ENCODE assay signal across 27 cellular contexts in the genomic region with DNA sequence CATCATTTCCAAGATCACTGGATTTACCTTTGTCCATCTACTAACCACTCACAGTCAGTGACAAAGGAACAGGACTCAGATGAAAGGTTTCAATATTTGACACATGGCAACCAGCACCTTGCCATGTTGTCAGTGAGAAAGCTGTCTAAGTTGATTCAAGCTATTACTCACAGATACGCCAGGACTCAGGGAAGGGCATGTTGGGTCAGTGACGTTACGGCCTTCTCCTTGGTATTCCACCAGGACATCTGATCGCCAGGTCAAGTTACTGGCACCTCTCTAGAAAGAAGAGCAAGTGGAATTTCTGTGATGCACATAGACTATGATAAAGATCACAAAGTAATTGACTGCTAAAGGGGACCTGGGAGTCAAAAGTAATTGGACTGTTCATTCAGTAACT. TPM values are rescaled to one million over a fixed set of nuclear protein-coding genes. Genes with fewer than 3 reads are reported as not detected.
DNase-seq lines count a peak whose midpoint lies in the region; ATAC-seq, FAIRE-seq and TF ChIP-seq lines count a peak whose summit lies in the region.
"Had no signal": no experiment of that assay in that cellular context is flagged by ENCODE, and none has a peak within 500 bp of the region (broad histone marks: within the 10 kb centered on the region; RNA-seq: fewer than 3 reads in every experiment).

No MANE protein-coding gene starts in this region.

- H3K36me3 ChIP-seq in bronchial epithelial cell (ENCODE audit: control insufficient read depth, insufficient read depth, low read length) (peaks cover 6% of the 10 kb centered on the region), psoas muscle (ENCODE audit: insufficient read depth in 1 of 2, low read depth in 1 of 2) (peaks cover 24 to 90% of the 10 kb centered on the region in 2 donors)

- H3K9me3 Mint-ChIP-seq in activated CD4-positive, alpha-beta memory T cell treated with anti-CD3 and anti-CD28 coated beads, Interleukin-2, amount 10 ng/mL, durations not matched to agents 7 days and 5 days = no peaks in the 10 kb centered on the region
- no peaks in the 10 kb centered on the region for H3K9me3 Mint-ChIP-seq in activated CD4-positive, alpha-beta memory T cell treated with anti-CD3 and anti-CD28 coated beads for 36 hours
- H3K9me3 Mint-ChIP-seq: CD14-positive monocyte; CD4-positive, alpha-beta T cell; CD8-positive, alpha-beta memory T cell had no signal

- peak in 3 of 4 donors; percentile 39 to 79 (median 52) for ATAC-seq in psoas muscle
- ATAC-seq in left cardiac atrium = no peak
- ATAC-seq: A549 had no signal

- no peaks in the 10 kb centered on the region for H3K4me1 ChIP-seq in psoas muscle
- H3K4me1 ChIP-seq: A549, BE2C had no signal

- H3K27me3 Mint-ChIP-seq in activated CD4-positive, alpha-beta memory T cell treated with anti-CD3 and anti-CD28 coated beads, Interleukin-2, amount 10 ng/mL, durations not matched to agents 7 days and 5 days = no peaks in the 10 kb centered on the region
- no peaks in the 10 kb centered on the region for H3K27me3 Mint-ChIP-seq in activated CD4-positive, alpha-beta memory T cell treated with anti-CD3 and anti-CD28 coated beads for 36 hours
- H3K27me3 Mint-ChIP-seq: CD4-positive, alpha-beta T cell; CD8-positive, alpha-beta memory T cell had no signal

- CTCF ChIA-PET in activated CD4-positive, alpha-beta memory T cell treated with anti-CD3 and anti-CD28 coated beads, Interleukin-2, amount 10 ng/mL, durations not matched to agents 7 days and 5 days (lab: Charles Lee) = interaction anchor here (1.1 to 1.2 kb wide), 3 partner anchors 11 to 173 kb away, joined by 3 to 6 read pairs (median 3); no protein-coding TSS in a partner anchor
- CTCF ChIA-PET in activated CD4-positive, alpha-beta memory T cell treated with anti-CD3 and anti-CD28 coated beads for 36 hours (lab: Charles Lee) = no interaction called here

- no peak overlapping the region for H3K4me3 Mint-ChIP-seq in activated CD4-positive, alpha-beta memory T cell treated with anti-CD3 and anti-CD28 coated beads, Interleukin-2, amount 10 ng/mL, durations not matched to agents 7 days and 5 days
- no peak overlapping the region for H3K4me3 Mint-ChIP-seq in activated CD4-positive, alpha-beta memory T cell treated with anti-CD3 and anti-CD28 coated beads for 36 hours
- H3K4me3 Mint-ChIP-seq: CD14-positive monocyte; CD4-positive, alpha-beta T cell had no signal

- H3K27ac ChIP-seq in psoas muscle = no peak overlapping the region
- H3K27ac ChIP-seq: A549; BLaER1 treated with 17β-estradiol and CSF1 and Interleukin-3, amounts not matched to agents 10 nM and 100 nM; GM23248 had no signal

- H3K27ac Mint-ChIP-seq in activated CD4-positive, alpha-beta memory T cell treated with anti-CD3 and anti-CD28 coated beads, Interleukin-2, amount 10 ng/mL, durations not matched to agents 7 days and 5 days = peak overlapping the region; percentile 13
- no peak overlapping the region for H3K27ac Mint-ChIP-seq in activated CD4-positive, alpha-beta memory T cell treated with anti-CD3 and anti-CD28 coated beads for 36 hours

- DNase-seq in activated CD4-positive, alpha-beta memory T cell treated with anti-CD3 and anti-CD28 coated beads, Interleukin-2, amount 10 ng/mL, durations not matched to agents 7 days and 5 days = no peak
- DNase-seq in activated CD4-positive, alpha-beta memory T cell treated with anti-CD3 and anti-CD28 coated beads for 36 hours = no peak
- no peak for DNase-seq in bronchial epithelial cell (ENCODE audit: low read depth)
- peak; percentile 67 for DNase-seq in islet precursor cell
- DNase-seq in psoas muscle = no peak
- no peak for DNase-seq in left cardiac atrium
- DNase-seq in HT-29 (ENCODE audit: low spot score) = no peak
- DNase-seq in NCI-H187 treated with DMSO at 0.1 percent for 48 hours (lab: John Stamatoyannopoulos, UW) = no peak
- DNase-seq: 8988T; ACHN; AML-193; BE2C; CD4-positive, alpha-beta T cell; CD8-positive, alpha-beta memory T cell; DMS153; DND-41; GM23248; H7; HCEC 1CT had no signal

- H3K27me3 ChIP-seq in bronchial epithelial cell (ENCODE audit: control insufficient read depth, insufficient read depth, low read length) (no peaks in the 10 kb centered on the region), psoas muscle (ENCODE audit: insufficient read depth in 3 of 3, low read length in 2 of 3) (no peaks in the 10 kb centered on the region)
- H3K27me3 ChIP-seq: BE2C; BLaER1 treated with 17β-estradiol and CSF1 and Interleukin-3, amounts not matched to agents 10 nM and 100 nM had no signal

- H3K4me3 ChIP-seq in bronchial epithelial cell (ENCODE audit: low read depth, low read length) (no peak overlapping the region), psoas muscle (no peak overlapping the region)
- H3K4me3 ChIP-seq: A549; BLaER1 treated with 17β-estradiol and CSF1 and Interleukin-3, amounts not matched to agents 10 nM and 100 nM; GM23248 had no signal

- POLR2A ChIA-PET in activated CD4-positive, alpha-beta memory T cell treated with anti-CD3 and anti-CD28 coated beads, Interleukin-2, amount 10 ng/mL, durations not matched to agents 7 days and 5 days (lab: Charles Lee) = interaction anchor here (0.8 to 1.2 kb wide), 2 partner anchors 8 to 44 kb away, joined by 3 read pairs; no protein-coding TSS in a partner anchor
- POLR2A ChIA-PET in activated CD4-positive, alpha-beta memory T cell treated with anti-CD3 and anti-CD28 coated beads for 36 hours (lab: Charles Lee) = no interaction called here

- 49 to 76% (median 52%) methylated on average over 4 of the region's 4 CpGs for WGBS in psoas muscle, 3 donors

- H3K36me3 Mint-ChIP-seq in activated CD4-positive, alpha-beta memory T cell treated with anti-CD3 and anti-CD28 coated beads, Interleukin-2, amount 10 ng/mL, durations not matched to agents 7 days and 5 days (ENCODE audit: low read depth) = peaks cover 38% of the 10 kb centered on the region
- H3K36me3 Mint-ChIP-seq in activated CD4-positive, alpha-beta memory T cell treated with anti-CD3 and anti-CD28 coated beads for 36 hours = peaks cover 30% of the 10 kb centered on the region

- peak; percentile 55 for FAIRE-seq in bronchial epithelial cell (lab: Jason Lieb, UNC)
- FAIRE-seq: A549, D721Med, G401.6, GM12892, GM19239, H1 had no signal

- intact Hi-C loops in activated CD4-positive, alpha-beta memory T cell treated with anti-CD3 and anti-CD28 coated beads for 36 hours (cut with micrococcal nuclease) = no loop called here
- intact Hi-C loops in psoas muscle (cut with DNase I) = no loop called here
- intact Hi-C loops in left cardiac atrium (cut with DNase I) = no loop called here

- H3K9me3 ChIP-seq in psoas muscle = no peaks in the 10 kb centered on the region
- H3K9me3 ChIP-seq: A549; BE2C; BLaER1 treated with 17β-estradiol and CSF1 and Interleukin-3, amounts not matched to agents 10 nM and 100 nM had no signal

- peaks cover 14% of the 10 kb centered on the region for H3K4me1 Mint-ChIP-seq in activated CD4-positive, alpha-beta memory T cell treated with anti-CD3 and anti-CD28 coated beads, Interleukin-2, amount 10 ng/mL, durations not matched to agents 7 days and 5 days
- H3K4me1 Mint-ChIP-seq in activated CD4-positive, alpha-beta memory T cell treated with anti-CD3 and anti-CD28 coated beads for 36 hours (ENCODE audit: low read depth) = peaks cover 5% of the 10 kb centered on the region

- TF ChIP-seq CTCF in bronchial epithelial cell (IDR thresholded peaks at IDR 0.05; ENCODE audit: insufficient read depth, low read length, severe bottlenecking) (no peak), psoas muscle (IDR thresholded peaks at IDR 0.05) (no peak)

RNA-seq across cellular contexts. Expression of a gene that starts 36.4 kb away (rescaled TPM):
- total RNA-seq in activated CD4-positive, alpha-beta memory T cell treated with anti-CD3 and anti-CD28 coated beads, Interleukin-2, amount 10 ng/mL, durations not matched to agents 7 days and 5 days = 10 to 100 TPM; 39.0 to 40.1 TPM
- 10 to 100 TPM; 21.2 to 23.1 TPM for total RNA-seq in activated CD4-positive, alpha-beta memory T cell treated with anti-CD3 and anti-CD28 coated beads for 36 hours
- total RNA-seq in bronchial epithelial cell (82.7 and 99.0 TPM in 2 replicates), psoas muscle (10 to 100 TPM; 36.5 to 55.3 (median 40.9) TPM), left cardiac atrium (100 to 1,000 TPM; 102 to 110 TPM)
- polyA plus RNA-seq in psoas muscle = 10 to 100 TPM; 18.7 to 32.5 (median 22.8) TPM
- total RNA-seq in HT-29 (2014; rRNA removed; shearing (Covaris generic)) = 36.4 and 41.5 TPM in 2 replicates

Comparison
In these comparisons a context has a peak if more than half of its experiments do, and no peak if none do; other contexts are left out.
1. ATAC-seq: peak in psoas muscle (3 of 4); none in left cardiac atrium (0 of 2).